19 cellular contexts compared by ENCODE assay signal in genomic region chr1:111366256-111366655, GRCh38.
DNase-seq lines count a peak whose midpoint lies in the region; TF ChIP-seq lines count a peak whose summit lies in the region.
"Had no signal": no experiment of that assay in that cellular context is flagged by ENCODE, and none has a peak within 500 bp of the region (broad histone marks: within the 10 kb centered on the region; RNA-seq: fewer than 3 reads in every experiment).

No MANE protein-coding gene starts in this region.

- H3K36me3 Mint-ChIP-seq in activated CD4-positive, alpha-beta memory T cell treated with anti-CD3 and anti-CD28 coated beads, Interleukin-2, amount 10 ng/mL, durations not matched to agents 7 days and 5 days (ENCODE audit: low read depth), result no peaks in the 10 kb centered on the region
- H3K36me3 Mint-ChIP-seq: immature natural killer cell had no signal

- CTCF ChIA-PET in mammary epithelial cell (lab: Charles Lee; ENCODE audit: low non-redundant PET) (interaction anchor here (0.6 kb wide), 1 partner anchor 34 kb away, joined by 3 read pairs; no protein-coding TSS in a partner anchor), RWPE1 (lab: Yijun Ruan, JAX) (no interaction called here)
- CTCF ChIA-PET in activated CD4-positive, alpha-beta memory T cell treated with anti-CD3 and anti-CD28 coated beads, Interleukin-2, amount 10 ng/mL, durations not matched to agents 7 days and 5 days (lab: Charles Lee), result no interaction called here

- no TSS peak for BruUV-seq in mammary epithelial cell (replicated peaks; lab: Mats Ljungman, UMichigan)

- no peak overlapping the region for H3K27ac Mint-ChIP-seq in activated CD4-positive, alpha-beta memory T cell treated with anti-CD3 and anti-CD28 coated beads, Interleukin-2, amount 10 ng/mL, durations not matched to agents 7 days and 5 days
- H3K27ac Mint-ChIP-seq: CD4-positive, alpha-beta T cell; dendritic cell treated with granulocyte-macrophage colony-stimulating factor and Interleukin-4, amounts not matched to agents 40 ng/mL and 50 ng/mL, for 4 days; immature natural killer cell had no signal

- H3K9me3 ChIP-seq in cardiac muscle cell (ENCODE audit: low read depth) (no peaks in the 10 kb centered on the region), mammary epithelial cell (replicated peaks; ENCODE audit: insufficient read depth, low read length) (no peaks in the 10 kb centered on the region), SJCRH30 (replicated peaks) (no peaks in the 10 kb centered on the region)

- DNase-seq in cardiac muscle cell (ENCODE audit: low read depth in 1 of 2, low spot score in 1 of 2), result peak in 1 of 2 donors; percentile 27
- DNase-seq in cardiac septum (ENCODE audit: low spot score), result no peak
- peak; percentile 39 for DNase-seq in mammary epithelial cell
- peak; percentile 52 for DNase-seq in islet precursor cell
- no peak for DNase-seq in SJCRH30
- no peak for DNase-seq in NCI-H1092 treated with DMSO at 0.1 percent for 48 hours (lab: John Stamatoyannopoulos, UW)
- no peak for DNase-seq in activated CD4-positive, alpha-beta memory T cell treated with anti-CD3 and anti-CD28 coated beads, Interleukin-2, amount 10 ng/mL, durations not matched to agents 7 days and 5 days
- DNase-seq in RWPE1 (ENCODE audit: low spot score), result no peak
- DNase-seq: activated CD4-positive, CD25-positive, alpha-beta regulatory T cell; activated gamma-delta T cell treated with Interleukin-2 at 50 U/mL for 16 hours; CD4-positive, alpha-beta T cell; head of caudate nucleus; immature natural killer cell; NCI-H446; retina; stimulated activated naive CD8-positive, alpha-beta T cell treated with anti-CD3 and anti-CD28 coated beads, Interleukin-15, Interleukin-2, amounts not matched to agents 100 U/mL and 50 U/mL, for 24 hours; T-helper 2 cell had no signal

- no peak overlapping the region for H2AFZ ChIP-seq in mammary epithelial cell (ENCODE audit: low read depth, low read length)

- peaks cover 21% of the 10 kb centered on the region for H3K4me1 ChIP-seq in cardiac muscle cell (ENCODE audit: low read depth)
- peaks cover 13% of the 10 kb centered on the region for H3K4me1 ChIP-seq in mammary epithelial cell (ENCODE audit: insufficient read depth, low read length)
- peaks cover 11% of the 10 kb centered on the region for H3K4me1 ChIP-seq in SJCRH30

- TF ChIP-seq CTCF in cardiac muscle cell (IDR thresholded peaks at IDR 0.05; ENCODE audit: low read depth, low read length), result no peak
- no peak for TF ChIP-seq CTCF in mammary epithelial cell (conservative IDR thresholded peaks at IDR 0.05 in 1 of 2, IDR thresholded peaks at IDR 0.05 in 1 of 2; ENCODE audit: extremely low read depth in 1 of 2, insufficient read depth in 1 of 2, low read depth in 1 of 2, low read length in 2 of 2)
- no peak for TF ChIP-seq CTCF in RWPE1 (conservative IDR thresholded peaks at IDR 0.05; ENCODE audit: low read depth)

- POLR2A ChIA-PET in activated CD4-positive, alpha-beta memory T cell treated with anti-CD3 and anti-CD28 coated beads, Interleukin-2, amount 10 ng/mL, durations not matched to agents 7 days and 5 days (lab: Charles Lee), result no interaction called here
- POLR2A ChIA-PET in RWPE1 (lab: Yijun Ruan, JAX; ENCODE audit: low non-redundant PET), result no interaction called here

- H3K36me3 ChIP-seq in cardiac muscle cell (no peaks in the 10 kb centered on the region), mammary epithelial cell (ENCODE audit: insufficient read depth, low read length) (no peaks in the 10 kb centered on the region), SJCRH30 (no peaks in the 10 kb centered on the region)

- dilution Hi-C loops in mammary epithelial cell (cut with HindIII; ENCODE audit: low sequenced_read_pairs), result no loop called here

- no peaks in the 10 kb centered on the region for H3K27me3 ChIP-seq in cardiac muscle cell
- no peaks in the 10 kb centered on the region for H3K27me3 ChIP-seq in mammary epithelial cell (ENCODE audit: insufficient read depth, low read length)
- peaks cover 5% of the 10 kb centered on the region; the same call in 1 of the 2 replicates for H3K27me3 ChIP-seq in SJCRH30

- 0% methylated on average over 1 of the region's 1 CpG for WGBS in mammary epithelial cell (ENCODE audit: low coverage, missing lambda C conversion rate)

- H3K9me3 Mint-ChIP-seq in activated CD4-positive, alpha-beta memory T cell treated with anti-CD3 and anti-CD28 coated beads, Interleukin-2, amount 10 ng/mL, durations not matched to agents 7 days and 5 days, result no peaks in the 10 kb centered on the region
- H3K9me3 Mint-ChIP-seq: CD4-positive, alpha-beta T cell; dendritic cell treated with granulocyte-macrophage colony-stimulating factor and Interleukin-4, amounts not matched to agents 40 ng/mL and 50 ng/mL, for 4 days; immature natural killer cell; neural crest cell had no signal

- no peaks in the 10 kb centered on the region for H3K4me1 Mint-ChIP-seq in activated CD4-positive, alpha-beta memory T cell treated with anti-CD3 and anti-CD28 coated beads, Interleukin-2, amount 10 ng/mL, durations not matched to agents 7 days and 5 days
- H3K4me1 Mint-ChIP-seq: immature natural killer cell had no signal

- H3K27me3 Mint-ChIP-seq in activated CD4-positive, alpha-beta memory T cell treated with anti-CD3 and anti-CD28 coated beads, Interleukin-2, amount 10 ng/mL, durations not matched to agents 7 days and 5 days, result peaks cover 27% of the 10 kb centered on the region

- H3K4me3 Mint-ChIP-seq in activated CD4-positive, alpha-beta memory T cell treated with anti-CD3 and anti-CD28 coated beads, Interleukin-2, amount 10 ng/mL, durations not matched to agents 7 days and 5 days, result no peak overlapping the region
- H3K4me3 Mint-ChIP-seq: CD4-positive, alpha-beta T cell; dendritic cell treated with granulocyte-macrophage colony-stimulating factor and Interleukin-4, amounts not matched to agents 40 ng/mL and 50 ng/mL, for 4 days; immature natural killer cell; neural crest cell had no signal

- H3K4me2 ChIP-seq in mammary epithelial cell (ENCODE audit: insufficient read depth, low read depth, low read length), result no peak overlapping the region

- peak overlapping the region; percentile 95 for H3K27ac ChIP-seq in cardiac muscle cell
- no peak overlapping the region for H3K27ac ChIP-seq in mammary epithelial cell (ENCODE audit: insufficient read depth, low read depth, low read length)
- no peak overlapping the region for H3K27ac ChIP-seq in SJCRH30
- no peak overlapping the region for H3K27ac ChIP-seq in RWPE1

- intact Hi-C loops in cardiac septum (cut with DNase I), result no loop called here
- intact Hi-C loops in mammary epithelial cell (cut with micrococcal nuclease), result no loop called here

- H3K79me2 ChIP-seq in mammary epithelial cell (ENCODE audit: insufficient read depth, low read length), result no peaks in the 10 kb centered on the region

- no peak overlapping the region for H3K4me3 ChIP-seq in cardiac muscle cell
- no peak overlapping the region for H3K4me3 ChIP-seq in mammary epithelial cell (replicated peaks in 1 of 3; ENCODE audit: insufficient read depth in 1 of 3, low read depth in 2 of 3, low read length in 3 of 3)
- no peak overlapping the region for H3K4me3 ChIP-seq in SJCRH30

- no peak overlapping the region for H3K9ac ChIP-seq in mammary epithelial cell (ENCODE audit: insufficient read depth, low read length)

- H4K20me1 ChIP-seq in mammary epithelial cell (ENCODE audit: insufficient read depth, low read length), result no peaks in the 10 kb centered on the region

- in situ Hi-C loops in mammary epithelial cell (cut with MboI; ENCODE audit: low sequenced_read_pairs in 2 of 2), result no loop called here

Comparison
In these comparisons a context has a peak if more than half of its experiments do, and no peak if none do; other contexts are left out.
1. DNase-seq: peak in mammary epithelial cell (single experiment) and islet precursor cell (single experiment); none in cardiac septum (single experiment), SJCRH30 (0 of 2), NCI-H1092 treated with DMSO at 0.1 percent for 48 hours (single experiment), activated CD4-positive, alpha-beta memory T cell treated with anti-CD3 and anti-CD28 coated beads, Interleukin-2, amount 10 ng/mL, durations not matched to agents 7 days and 5 days (single experiment) and RWPE1 (single experiment).